Comparison of ENCODE assay signal across 1 cellular context in genomic region chr22:39528681-39529486, GRCh38.
TF ChIP-seq lines count a peak whose summit lies in the region.

No MANE protein-coding gene starts in this region.

TF ChIP-seq in HepG2, 621 proteins besides CTCF, POLR2A, EP300 and RAD21 (continued from another document and continues in another):
- TF ChIP-seq HNF1A (IDR thresholded peaks at IDR 0.05; ENCODE audit: low read depth), result no peak
- TF ChIP-seq HNF1A (CRISPR knock-in tag; IDR thresholded peaks at IDR 0.05; ENCODE audit: borderline replicate concordance), result no peak
- TF ChIP-seq ZNF34 (CRISPR knock-in tag; IDR thresholded peaks at IDR 0.05; ENCODE audit: borderline replicate concordance), result no peak
- TF ChIP-seq ZNF841 (CRISPR knock-in tag; IDR thresholded peaks at IDR 0.05; ENCODE audit: borderline replicate concordance), result no peak
- TF ChIP-seq ZBTB7B (CRISPR knock-in tag; IDR thresholded peaks at IDR 0.05), result peak; percentile 55; the same call in 1 of the 2 replicates
- TF ChIP-seq EHMT2 (IDR thresholded peaks at IDR 0.05; ENCODE audit: borderline replicate concordance, low read depth, low read length), result no peak
- TF ChIP-seq ZFP91 (CRISPR knock-in tag; IDR thresholded peaks at IDR 0.05; ENCODE audit: borderline replicate concordance), result peak; percentile 83
- peak; percentile 91 for TF ChIP-seq PTBP1 (IDR thresholded peaks at IDR 0.05; ENCODE audit: low read depth, low read length, poor library complexity, severe bottlenecking)
- TF ChIP-seq MEIS2 (CRISPR knock-in tag; IDR thresholded peaks at IDR 0.05), result peak; percentile 68; the same call in 1 of the 2 replicates
- no peak; the same call in 1 of the 2 replicates for TF ChIP-seq ZNF275 (CRISPR knock-in tag; IDR thresholded peaks at IDR 0.05; ENCODE audit: borderline replicate concordance)
- TF ChIP-seq U2AF2 (IDR thresholded peaks at IDR 0.05; ENCODE audit: low read depth, low read length), result no peak
- TF ChIP-seq ZNF468 (CRISPR knock-in tag; IDR thresholded peaks at IDR 0.05), result no peak
- peak; percentile 75 for TF ChIP-seq BCL6 (CRISPR knock-in tag; IDR thresholded peaks at IDR 0.05)
- peak; percentile 76; the same call in 1 of the 2 replicates for TF ChIP-seq ZNF414 (CRISPR knock-in tag; IDR thresholded peaks at IDR 0.05)
- no peak for TF ChIP-seq ZFP37 (CRISPR knock-in tag; IDR thresholded peaks at IDR 0.05; ENCODE audit: borderline replicate concordance)
- TF ChIP-seq THRA (CRISPR knock-in tag; IDR thresholded peaks at IDR 0.05; ENCODE audit: borderline replicate concordance), result peak; percentile 70
- peak; percentile 41; the same call in 1 of the 2 replicates for TF ChIP-seq SMAD1 (CRISPR knock-in tag; IDR thresholded peaks at IDR 0.05; ENCODE audit: borderline replicate concordance, low read depth)
- TF ChIP-seq ZNF570 (CRISPR knock-in tag; IDR thresholded peaks at IDR 0.05; ENCODE audit: borderline replicate concordance), result no peak
- TF ChIP-seq ZMYM2 (CRISPR knock-in tag; IDR thresholded peaks at IDR 0.05), result no peak
- peak; percentile 89; the same call in 1 of the 2 replicates for TF ChIP-seq AHR (CRISPR knock-in tag; IDR thresholded peaks at IDR 0.05)
- no peak for TF ChIP-seq ZBTB8A (CRISPR knock-in tag; IDR thresholded peaks at IDR 0.05; ENCODE audit: borderline replicate concordance, low read depth)
- TF ChIP-seq GTF3A (CRISPR knock-in tag; conservative IDR thresholded peaks at IDR 0.05), result no peak
- TF ChIP-seq SKIL (CRISPR knock-in tag; IDR thresholded peaks at IDR 0.05; ENCODE audit: borderline replicate concordance), result no peak
- TF ChIP-seq SRSF9 (IDR thresholded peaks at IDR 0.05; ENCODE audit: borderline replicate concordance, insufficient read depth, low read depth, low read length, poor library complexity, severe bottlenecking), result no peak
- peak; percentile 38; the same call in 1 of the 2 replicates for TF ChIP-seq ZNF563 (CRISPR knock-in tag; IDR thresholded peaks at IDR 0.05)
- no peak for TF ChIP-seq BATF2 (CRISPR knock-in tag; IDR thresholded peaks at IDR 0.05)
- no peak for TF ChIP-seq PHB2 (IDR thresholded peaks at IDR 0.05; ENCODE audit: partially characterized antibody)
- TF ChIP-seq TFDP2 (CRISPR knock-in tag; IDR thresholded peaks at IDR 0.05), result peak; percentile 65
- peak; percentile 84 for TF ChIP-seq YEATS2 (CRISPR knock-in tag; IDR thresholded peaks at IDR 0.05; ENCODE audit: borderline replicate concordance)
- TF ChIP-seq TSC22D2 (CRISPR knock-in tag; IDR thresholded peaks at IDR 0.05; ENCODE audit: borderline replicate concordance), result peak; percentile 59; the same call in 1 of the 2 replicates
- TF ChIP-seq FOXJ3 (CRISPR knock-in tag; IDR thresholded peaks at IDR 0.05; ENCODE audit: borderline replicate concordance), result peak; percentile 51; the same call in 1 of the 2 replicates
- no peak for TF ChIP-seq MTF1 (CRISPR knock-in tag; IDR thresholded peaks at IDR 0.05)
- peak; percentile 75 for TF ChIP-seq ZMYM4 (CRISPR knock-in tag; IDR thresholded peaks at IDR 0.05)
- TF ChIP-seq ZNF343 (CRISPR knock-in tag; IDR thresholded peaks at IDR 0.05), result no peak
- peak; percentile 86; the same call in 1 of the 2 replicates for TF ChIP-seq REPIN1 (CRISPR knock-in tag; IDR thresholded peaks at IDR 0.05; ENCODE audit: borderline replicate concordance, low read depth)
- TF ChIP-seq ZNF777 (CRISPR knock-in tag; IDR thresholded peaks at IDR 0.05), result no peak
- no peak for TF ChIP-seq ZNF230 (CRISPR knock-in tag; IDR thresholded peaks at IDR 0.05)
- TF ChIP-seq ELF3 (CRISPR knock-in tag; IDR thresholded peaks at IDR 0.05), result peak; percentile 87
- 0 out of 2 replicates have a peak, but pooled peaks have one; percentile 58 for TF ChIP-seq ZSCAN12 (CRISPR knock-in tag; IDR thresholded peaks at IDR 0.05)
- no peak for TF ChIP-seq GRHL1 (CRISPR knock-in tag; conservative IDR thresholded peaks at IDR 0.05)
- no peak for TF ChIP-seq MBNL3 (CRISPR knock-in tag; conservative IDR thresholded peaks at IDR 0.05)
- TF ChIP-seq ZNF891 (CRISPR knock-in tag; IDR thresholded peaks at IDR 0.05), result peak; percentile 77; the same call in 1 of the 2 replicates
- TF ChIP-seq BRCA1 (CRISPR knock-in tag; IDR thresholded peaks at IDR 0.05), result 0 out of 2 replicates have a peak, but pooled peaks have one; percentile 57
- no peak for TF ChIP-seq ZNF800 (CRISPR knock-in tag; IDR thresholded peaks at IDR 0.05)
- peak; percentile 67; the same call in 1 of the 2 replicates for TF ChIP-seq AKAP8 (CRISPR knock-in tag; IDR thresholded peaks at IDR 0.05)
